Comparison of ENCODE assay signal across 27 cellular contexts in genomic region chr13:63696055-63696454, GRCh38.
A peak's percentile ranks its signal among the peaks of the same experiment; 100 is the strongest.
DNase-seq lines count a peak whose midpoint lies in the region; FAIRE-seq and TF ChIP-seq lines count a peak whose summit lies in the region.
"Had no signal": no experiment of that assay in that cellular context is flagged by ENCODE, and none has a peak within 500 bp of the region (broad histone marks: within the 10 kb centered on the region; RNA-seq: fewer than 3 reads in every experiment).

No MANE protein-coding gene starts in this region.

- H3K27ac Mint-ChIP-seq in endodermal cell = no peak overlapping the region
- H3K27ac Mint-ChIP-seq: activated CD8-positive, alpha-beta T cell treated with anti-CD3 and anti-CD28 coated beads, Interleukin-2, amount 10 ng/mL, durations not matched to agents 7 days and 5 days; naive B cell had no signal

- CTCF ChIA-PET in AG04450 (lab: Charles Lee) = interaction anchor here (0.5 kb wide), 1 partner anchor 290 kb away, joined by 3 read pairs; no protein-coding TSS in a partner anchor

- H3K27me3 ChIP-seq in AG04450 (ENCODE audit: control insufficient read depth, insufficient read depth, low read length) (no peaks in the 10 kb centered on the region), endodermal cell (ENCODE audit: control insufficient read depth, insufficient read depth, low read length, poor library complexity, severe bottlenecking) (no peaks in the 10 kb centered on the region)
- H3K27me3 ChIP-seq: BLaER1 treated with 17β-estradiol and CSF1 and Interleukin-3, amounts not matched to agents 10 nM and 100 nM; hepatocyte; left lung; upper lobe of left lung had no signal

- DNase-seq in AG04450 (ENCODE audit: low read depth, low spot score) (peak; percentile 59), HTR-8/SVneo (ENCODE audit: insufficient read length, low spot score) (peak; percentile 20), choroid plexus epithelial cell (ENCODE audit: low read depth) (peak; percentile 82), iris pigment epithelial cell (ENCODE audit: low read depth) (peak; percentile 90), GM13977 (ENCODE audit: low spot score) (no peak), endodermal cell (no peak), CD1c-positive myeloid dendritic cell (ENCODE audit: extremely low spot score) (no peak)
- no peak for DNase-seq in activated CD4-positive, alpha-beta T cell treated with anti-CD3 and anti-CD28 coated beads for 4 hours
- DNase-seq: activated CD8-positive, alpha-beta T cell treated with anti-CD3 and anti-CD28 coated beads, Interleukin-2, amount 10 ng/mL, durations not matched to agents 7 days and 5 days; activated gamma-delta T cell; cortex of kidney; foreskin melanocyte; KBM-7; left lung; MM.1S; naive B cell; NCI-H1436; NCI-H446 treated with DMSO at 0.1 percent for 48 hours; occipital lobe; SHP77 treated with DMSO at 0.1 percent for 48 hours; stimulated activated CD4-positive, alpha-beta T cell treated with anti-CD3 and anti-CD28 coated beads, Interleukin-2, amount 100 ng/mL, for 24 hours; upper lobe of left lung had no signal

- POLR2A ChIA-PET in AG04450 (lab: Yijun Ruan, JAX) = no interaction called here

- peaks cover 9% of the 10 kb centered on the region for H3K9me3 Mint-ChIP-seq in endodermal cell

- FAIRE-seq in HTR-8/SVneo (lab: Jason Lieb, UNC) = no peak
- FAIRE-seq: A549, bronchial epithelial cell had no signal

- H3K27ac ChIP-seq in AG04450 (ENCODE audit: low read depth, low read length) (no peak overlapping the region), endodermal cell (ENCODE audit: low read depth, low read length) (no peak overlapping the region)
- H3K27ac ChIP-seq: A549; BLaER1 treated with 17β-estradiol and CSF1 and Interleukin-3, amounts not matched to agents 10 nM and 100 nM; hepatocyte; left lung; upper lobe of left lung had no signal

- no peaks in the 10 kb centered on the region for H3K36me3 ChIP-seq in endodermal cell (ENCODE audit: control insufficient read depth, insufficient read depth, low read length)
- H3K36me3 ChIP-seq: BLaER1 treated with 17β-estradiol and CSF1 and Interleukin-3, amounts not matched to agents 10 nM and 100 nM; left lung; upper lobe of left lung had no signal

- H3K9me3 ChIP-seq in AG04450 (ENCODE audit: control insufficient read depth, insufficient read depth, low read length) (peaks cover 5% of the 10 kb centered on the region), endodermal cell (ENCODE audit: control insufficient read depth, low read length) (peaks cover 7% of the 10 kb centered on the region)
- H3K9me3 ChIP-seq: A549, upper lobe of left lung had no signal

- H3K4me3 ChIP-seq in AG04450 (ENCODE audit: low read depth, low read length) = no peak overlapping the region
- H3K4me3 ChIP-seq in choroid plexus epithelial cell (ENCODE audit: low read depth, low read length) = no peak overlapping the region
- H3K4me3 ChIP-seq in endodermal cell (ENCODE audit: low read length) = no peak overlapping the region
- H3K4me3 ChIP-seq: A549; BLaER1 treated with 17β-estradiol and CSF1 and Interleukin-3, amounts not matched to agents 10 nM and 100 nM; hepatocyte; left lung; smooth muscle cell; upper lobe of left lung had no signal

- H3K9ac ChIP-seq in endodermal cell (ENCODE audit: extremely low read depth, low read length, poor library complexity, severe bottlenecking) = no peak overlapping the region
- H3K9ac ChIP-seq: BLaER1 treated with 17β-estradiol and CSF1 and Interleukin-3, amounts not matched to agents 10 nM and 100 nM had no signal

- H3K36me3 Mint-ChIP-seq in endodermal cell (ENCODE audit: low read depth) = no peaks in the 10 kb centered on the region
- H3K36me3 Mint-ChIP-seq: naive B cell had no signal

- TF ChIP-seq CTCF in AG04450 (IDR thresholded peaks at IDR 0.05; ENCODE audit: low read depth, low read length) (no peak), choroid plexus epithelial cell (conservative IDR thresholded peaks at IDR 0.05; ENCODE audit: low read depth, low read length) (no peak), GM13977 (IDR thresholded peaks at IDR 0.05; ENCODE audit: extremely low read depth, insufficient read depth, missing control alignments) (no peak), endodermal cell (conservative IDR thresholded peaks at IDR 0.05) (no peak)

- H3K4me3 Mint-ChIP-seq in endodermal cell = no peak overlapping the region
- H3K4me3 Mint-ChIP-seq: activated CD8-positive, alpha-beta T cell treated with anti-CD3 and anti-CD28 coated beads, Interleukin-2, amount 10 ng/mL, durations not matched to agents 7 days and 5 days; naive B cell had no signal

- H3K27me3 Mint-ChIP-seq in endodermal cell (ENCODE audit: insufficient read depth) = no peaks in the 10 kb centered on the region
- H3K27me3 Mint-ChIP-seq: naive B cell had no signal

- H3K4me1 Mint-ChIP-seq in endodermal cell = no peaks in the 10 kb centered on the region
- H3K4me1 Mint-ChIP-seq: naive B cell had no signal

- no peaks in the 10 kb centered on the region for H3K4me1 ChIP-seq in endodermal cell (ENCODE audit: control insufficient read depth, insufficient read depth, low read length)
- H3K4me1 ChIP-seq: A549; BLaER1 treated with 17β-estradiol and CSF1 and Interleukin-3, amounts not matched to agents 10 nM and 100 nM; left lung; upper lobe of left lung had no signal

- in situ Hi-C loops in GM13977 (cut with MboI; ENCODE audit: low pct_unique_long_range_greater_than_20kb, low sequenced_read_pairs, unreplicated experiment) = no loop called here

Comparison
In these comparisons a context has a peak if more than half of its experiments do, and no peak if none do; other contexts are left out.
1. DNase-seq: peak in AG04450 (single experiment), HTR-8/SVneo (single experiment), choroid plexus epithelial cell (single experiment) and iris pigment epithelial cell (single experiment); none in GM13977 (single experiment), endodermal cell (single experiment), activated CD4-positive, alpha-beta T cell treated with anti-CD3 and anti-CD28 coated beads for 4 hours (0 of 2) and CD1c-positive myeloid dendritic cell (single experiment).